ENCODE assay signal across 21 cellular contexts in the genomic region with DNA sequence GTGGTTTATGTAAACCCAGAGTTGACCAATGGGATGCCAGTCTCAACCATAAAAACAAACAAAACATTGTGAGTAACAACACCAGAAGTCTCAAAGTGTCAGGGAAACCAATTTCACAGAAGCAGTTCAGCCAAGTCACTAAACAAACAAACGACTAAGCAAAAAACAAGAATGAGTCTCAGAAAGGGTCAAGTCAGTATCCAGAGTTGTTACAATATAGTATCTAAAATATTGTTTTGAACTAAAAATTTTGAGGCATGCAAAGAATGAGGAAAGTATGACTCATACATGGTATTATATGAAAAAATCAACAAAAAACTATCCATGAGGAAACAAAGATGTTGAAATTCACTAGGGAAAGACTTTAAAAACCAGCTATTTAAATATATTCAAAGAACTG.
DNase-seq lines count a peak whose midpoint lies in the region; ATAC-seq, FAIRE-seq and TF ChIP-seq lines count a peak whose summit lies in the region.
"Had no signal": no experiment of that assay in that cellular context is flagged by ENCODE, and none has a peak within 500 bp of the region (broad histone marks: within the 10 kb centered on the region; RNA-seq: fewer than 3 reads in every experiment).

No MANE protein-coding gene starts in this region.

- DNase-seq in BJ (ENCODE audit: low read depth) (peak; percentile 48), PC-3 (peak; percentile 1), H1 (ENCODE audit: low read depth in 1 of 2, low spot score in 2 of 2) (no peak), mesenchymal stem cell (peak; percentile 43), NCI-H146 treated with DMSO at 0.1 percent for 48 hours (lab: John Stamatoyannopoulos, UW; ENCODE audit: unreplicated experiment) (no peak), NCI-H187 treated with DMSO at 0.1 percent for 48 hours (lab: John Stamatoyannopoulos, UW) (no peak)
- no peak for DNase-seq in natural killer cell treated with Interleukin-12 subunit alpha and Interleukin-12 subunit beta and Interleukin-15 and Interleukin-18, amount 100 ng/mL, for 72 hours (ENCODE audit: low spot score)
- DNase-seq: activated CD4-positive, alpha-beta memory T cell treated with anti-CD3 and anti-CD28 coated beads for 36 hours; activated naive CD4-positive, alpha-beta T cell treated with anti-CD3 and anti-CD28 coated beads for 36 hours; activated T-cell treated with anti-CD3 and anti-CD28 coated beads, Interleukin-2, amount 50 U/mL, for 1 hour; Calu3; esophagus squamous epithelium; GDM1; stimulated activated CD4-positive, alpha-beta T cell treated with anti-CD3 and anti-CD28 coated beads, Interleukin-4, amount 100 ng/mL, for 24 hours; SW 1271 had no signal

- H3K56ac ChIP-seq in H1 (replicated peaks; ENCODE audit: insufficient read length, low read depth, low read length) = no peak overlapping the region

- H3K9ac ChIP-seq in PC-3 (ENCODE audit: low read length) = no peak overlapping the region
- no peak overlapping the region for H3K9ac ChIP-seq in H1 (replicated peaks in 1 of 4; ENCODE audit: extremely low read depth in 1 of 4, low read depth in 3 of 4, low read length in 3 of 4)
- H3K9ac ChIP-seq in mesenchymal stem cell (ENCODE audit: low read length) = no peak overlapping the region
- H3K9ac ChIP-seq: KMS-11 had no signal

- no peak for ATAC-seq in PC-3
- ATAC-seq in natural killer cell treated with Interleukin-12 subunit alpha and Interleukin-12 subunit beta and Interleukin-15 and Interleukin-18, amount 100 ng/mL, for 72 hours = no peak
- ATAC-seq in GM19452 (IDR thresholded peaks at IDR 0.05; ENCODE audit: unreplicated experiment) = no peak
- ATAC-seq: GM23338 had no signal

- H2BK20ac ChIP-seq in H1 (ENCODE audit: low read length) = no peak overlapping the region

- no peak overlapping the region for H2BK15ac ChIP-seq in H1 (ENCODE audit: low read length)
- no peak overlapping the region for H2BK15ac ChIP-seq in mesenchymal stem cell (ENCODE audit: low read depth, poor library complexity, severe bottlenecking)

- H2BK12ac ChIP-seq in H1 (ENCODE audit: low read depth, low read length) = no peak overlapping the region
- no peak overlapping the region for H2BK12ac ChIP-seq in mesenchymal stem cell (ENCODE audit: low read length in 2 of 2)

- CTCF ChIA-PET in BJ (lab: Yijun Ruan, JAX) = no interaction called here
- CTCF ChIA-PET in PC-3 (lab: Charles Lee) = no interaction called here
- CTCF ChIA-PET in H1 (lab: Charles Lee; ENCODE audit: partially characterized antibody) = no interaction called here

- H3K27me3 ChIP-seq in BJ (ENCODE audit: control insufficient read depth, insufficient read depth, low read length) (no peaks in the 10 kb centered on the region), PC-3 (ENCODE audit: low read length) (no peaks in the 10 kb centered on the region), H1 (replicated peaks in 1 of 4; ENCODE audit: control insufficient read depth in 3 of 4, extremely low read depth in 1 of 4, insufficient read depth in 3 of 4, low read length in 3 of 4) (no peaks in the 10 kb centered on the region), mesenchymal stem cell (ENCODE audit: control insufficient read depth in 1 of 2, insufficient read depth in 1 of 2, low read length in 2 of 2) (no peaks in the 10 kb centered on the region)
- H3K27me3 ChIP-seq: esophagus squamous epithelium, neutrophil had no signal

- no peak overlapping the region for H3K4me3 ChIP-seq in BJ (ENCODE audit: low read depth, low read length)
- no peak overlapping the region for H3K4me3 ChIP-seq in PC-3 (ENCODE audit: low read length)
- no peak overlapping the region for H3K4me3 ChIP-seq in H1 (ENCODE audit: extremely low read depth in 1 of 4, insufficient read depth in 2 of 4, low read depth in 3 of 4, low read length in 4 of 4)
- H3K4me3 ChIP-seq in mesenchymal stem cell (ENCODE audit: insufficient read depth in 1 of 2, low read depth in 1 of 2, low read length in 2 of 2) = no peak overlapping the region
- H3K4me3 ChIP-seq: esophagus squamous epithelium, GM23338 had no signal

- H3K4me1 Mint-ChIP-seq in natural killer cell treated with Interleukin-12 subunit alpha and Interleukin-12 subunit beta and Interleukin-15 and Interleukin-18, amount 100 ng/mL, for 72 hours (ENCODE audit: low read depth in 2 of 2) = no peaks in the 10 kb centered on the region

- BruUV-seq in PC-3 (replicated peaks; lab: Mats Ljungman, UMichigan) = no TSS peak

- TF ChIP-seq CTCF in BJ (IDR thresholded peaks at IDR 0.05; ENCODE audit: insufficient read depth, low read depth, low read length) (no peak), PC-3 (conservative IDR thresholded peaks at IDR 0.05; ENCODE audit: low read depth, low read length) (no peak), H1 (IDR thresholded peaks at IDR 0.05; ENCODE audit: control extremely low read depth in 1 of 3, insufficient read depth in 1 of 3, low read depth in 1 of 3, low read length in 3 of 3) (no peak)

- H3K4me1 ChIP-seq in PC-3 (ENCODE audit: insufficient read depth, low read length) = no peaks in the 10 kb centered on the region
- no peaks in the 10 kb centered on the region for H3K4me1 ChIP-seq in H1 (replicated peaks in 1 of 4; ENCODE audit: control insufficient read depth in 3 of 4, insufficient read depth in 4 of 4, low read length in 3 of 4)
- no peaks in the 10 kb centered on the region for H3K4me1 ChIP-seq in mesenchymal stem cell (ENCODE audit: control insufficient read depth, insufficient read depth, low read depth, low read length)
- H3K4me1 ChIP-seq: esophagus squamous epithelium had no signal

- H3K79me1 ChIP-seq in H1 (ENCODE audit: low read depth, low read length) (no peaks in the 10 kb centered on the region), mesenchymal stem cell (replicated peaks; ENCODE audit: low read length, poor library complexity, severe bottlenecking) (no peaks in the 10 kb centered on the region)

- H3K4me2 ChIP-seq in PC-3 (ENCODE audit: low read length) = no peak overlapping the region
- H3K4me2 ChIP-seq in H1 (ENCODE audit: insufficient read depth in 1 of 2, low read depth in 2 of 2, low read length in 2 of 2) = no peak overlapping the region
- no peak overlapping the region for H3K4me2 ChIP-seq in mesenchymal stem cell (ENCODE audit: low read length, poor library complexity, severe bottlenecking)
- H3K4me2 ChIP-seq: GM23338, KMS-11 had no signal

- H3K27me3 Mint-ChIP-seq in natural killer cell treated with Interleukin-12 subunit alpha and Interleukin-12 subunit beta and Interleukin-15 and Interleukin-18, amount 100 ng/mL, for 72 hours = peaks cover 0 to 13% of the 10 kb centered on the region in 2 donors
- H3K27me3 Mint-ChIP-seq: activated CD4-positive, alpha-beta memory T cell treated with anti-CD3 and anti-CD28 coated beads for 36 hours had no signal

- no peak for FAIRE-seq in H1 (lab: Jason Lieb, UNC)
- FAIRE-seq: GM12892 had no signal

- H3K27ac ChIP-seq in PC-3 (ENCODE audit: low read length) (no peak overlapping the region), H1 (ENCODE audit: low read depth, low read length) (no peak overlapping the region), mesenchymal stem cell (ENCODE audit: low read length, poor library complexity, severe bottlenecking) (no peak overlapping the region)
- H3K27ac ChIP-seq: esophagus squamous epithelium, KMS-11, neutrophil, RWPE1 had no signal

- 88% methylated on average over 1 of the region's 1 CpG; no CpG with 5 or more reads in 1 of the 2 experiments for WGBS in H1 (ENCODE audit: extremely low coverage in 1 of 2, insufficient coverage in 1 of 2, insufficient read length in 1 of 2, insufficient replicate concordance in 2 of 2, low coverage in 1 of 2, low lambda C conversion rate in 2 of 2, missing lambda C conversion rate in 1 of 2), 2 experiments
- WGBS in mesenchymal stem cell = no CpG with 5 or more reads among the region's 1 CpG

- H3K4me3 Mint-ChIP-seq in natural killer cell treated with Interleukin-12 subunit alpha and Interleukin-12 subunit beta and Interleukin-15 and Interleukin-18, amount 100 ng/mL, for 72 hours = no peak overlapping the region
- H3K4me3 Mint-ChIP-seq: activated CD4-positive, alpha-beta memory T cell treated with anti-CD3 and anti-CD28 coated beads for 36 hours; activated naive CD4-positive, alpha-beta T cell treated with anti-CD3 and anti-CD28 coated beads for 36 hours; GM23338 had no signal

- no peaks in the 10 kb centered on the region for H3K36me3 ChIP-seq in BJ (ENCODE audit: control insufficient read depth, insufficient read depth, low read length)
- H3K36me3 ChIP-seq in PC-3 (ENCODE audit: low read depth, low read length) = no peaks in the 10 kb centered on the region
- no peaks in the 10 kb centered on the region for H3K36me3 ChIP-seq in H1 (ENCODE audit: control insufficient read depth in 2 of 4, insufficient read depth in 4 of 4, low read length in 3 of 4)
- H3K36me3 ChIP-seq in mesenchymal stem cell (ENCODE audit: control insufficient read depth in 1 of 2, insufficient read depth in 2 of 2, low read depth in 1 of 2, low read length in 2 of 2) = no peaks in the 10 kb centered on the region
- H3K36me3 ChIP-seq: esophagus squamous epithelium, neutrophil had no signal

- H4K8ac ChIP-seq in H1 (ENCODE audit: extremely low read depth, insufficient read depth, low read length) (no peak overlapping the region), mesenchymal stem cell (ENCODE audit: low read length) (no peak overlapping the region)

- H2AK5ac ChIP-seq in H1 (ENCODE audit: low read depth, low read length) (no peak overlapping the region), mesenchymal stem cell (ENCODE audit: low read length, severe bottlenecking) (no peak overlapping the region)

- H3K23ac ChIP-seq in H1 (ENCODE audit: insufficient read length) = no peak overlapping the region
- H3K23ac ChIP-seq in mesenchymal stem cell (ENCODE audit: low read length in 2 of 2) = no peak overlapping the region

- no peak overlapping the region for H2BK120ac ChIP-seq in H1 (replicated peaks; ENCODE audit: low read depth, low read length)
- no peak overlapping the region for H2BK120ac ChIP-seq in mesenchymal stem cell (ENCODE audit: low read depth, low read length)

- H3K79me2 ChIP-seq in PC-3 (ENCODE audit: low read length) = no peaks in the 10 kb centered on the region
- H3K79me2 ChIP-seq in H1 (ENCODE audit: control insufficient read depth in 1 of 2, insufficient read depth in 2 of 2, low read length in 2 of 2) = no peaks in the 10 kb centered on the region

- POLR2A ChIA-PET in BJ (lab: Charles Lee) = no interaction called here
- POLR2A ChIA-PET in PC-3 (lab: Charles Lee; ENCODE audit: unreplicated experiment) = no interaction called here
- POLR2A ChIA-PET in H1 (lab: Charles Lee; ENCODE audit: partially characterized antibody) = no interaction called here

- no peaks in the 10 kb centered on the region for H3K9me2 ChIP-seq in PC-3 (replicated peaks; ENCODE audit: low read length)

- H3K14ac ChIP-seq in H1 (ENCODE audit: insufficient read length) = no peak overlapping the region
- H3K14ac ChIP-seq in mesenchymal stem cell (ENCODE audit: low read length in 2 of 2) = no peak overlapping the region

- H3K18ac ChIP-seq in H1 (ENCODE audit: extremely low read depth, low read length) (no peak overlapping the region), mesenchymal stem cell (ENCODE audit: low read depth in 1 of 2, low read length in 2 of 2) (no peak overlapping the region)

- H4K91ac ChIP-seq in H1 (replicated peaks; ENCODE audit: insufficient read length, low read length) (no peak overlapping the region), mesenchymal stem cell (ENCODE audit: low read length) (no peak overlapping the region)

- H3K23me2 ChIP-seq in H1 (ENCODE audit: low read depth, low read length) = no peaks in the 10 kb centered on the region

- peaks cover 5% of the 10 kb centered on the region for H3K9me3 Mint-ChIP-seq in natural killer cell treated with Interleukin-12 subunit alpha and Interleukin-12 subunit beta and Interleukin-15 and Interleukin-18, amount 100 ng/mL, for 72 hours

- H3F3A ChIP-seq in PC-3 (ENCODE audit: low read length, unreplicated experiment) = no peaks in the 10 kb centered on the region

- H2AFZ ChIP-seq in PC-3 (ENCODE audit: low read length) (no peak overlapping the region), H1 (ENCODE audit: low read length) (no peak overlapping the region), mesenchymal stem cell (ENCODE audit: low read depth, low read length) (no peak overlapping the region)
- H2AFZ ChIP-seq: GM23338 had no signal

- H2BK5ac ChIP-seq in H1 (ENCODE audit: low read depth, low read length) (no peak overlapping the region), mesenchymal stem cell (ENCODE audit: low read depth, low read length, poor library complexity, severe bottlenecking) (no peak overlapping the region)

- TF ChIP-seq RAD21 in H1 (IDR thresholded peaks at IDR 0.05 in 1 of 2, conservative IDR thresholded peaks at IDR 0.05 in 1 of 2; ENCODE audit: low read depth in 2 of 2, low read length in 2 of 2) = no peak

- no peak overlapping the region for H3K27ac Mint-ChIP-seq in natural killer cell treated with Interleukin-12 subunit alpha and Interleukin-12 subunit beta and Interleukin-15 and Interleukin-18, amount 100 ng/mL, for 72 hours
- H3K27ac Mint-ChIP-seq: activated CD4-positive, alpha-beta memory T cell treated with anti-CD3 and anti-CD28 coated beads for 36 hours; activated naive CD4-positive, alpha-beta T cell treated with anti-CD3 and anti-CD28 coated beads for 36 hours; GM23338 had no signal

- H4K5ac ChIP-seq in H1 (ENCODE audit: insufficient read length, low read depth, low read length) = no peak overlapping the region

- H3K36me3 Mint-ChIP-seq in natural killer cell treated with Interleukin-12 subunit alpha and Interleukin-12 subunit beta and Interleukin-15 and Interleukin-18, amount 100 ng/mL, for 72 hours = no peaks in the 10 kb centered on the region
- H3K36me3 Mint-ChIP-seq: activated CD4-positive, alpha-beta memory T cell treated with anti-CD3 and anti-CD28 coated beads for 36 hours had no signal

- H3K4ac ChIP-seq in H1 (replicated peaks; ENCODE audit: insufficient read length, low read depth, low read length) (no peak overlapping the region), mesenchymal stem cell (ENCODE audit: low read depth in 1 of 2, low read length in 2 of 2) (no peak overlapping the region)

- H4K20me1 ChIP-seq in PC-3 (ENCODE audit: low read length) (no peaks in the 10 kb centered on the region), H1 (replicated peaks in 1 of 2; ENCODE audit: control insufficient read depth in 1 of 2, insufficient read depth in 2 of 2, low read length in 2 of 2) (no peaks in the 10 kb centered on the region)

- intact Hi-C loops in PC-3 (cut with micrococcal nuclease) = no loop called here

- TF ChIP-seq EP300 in H1 (IDR thresholded peaks at IDR 0.05; ENCODE audit: borderline replicate concordance in 1 of 2, low read depth in 2 of 2, low read length in 2 of 2) = no peak

- TF ChIP-seq POLR2A in H1 (IDR thresholded peaks at IDR 0.05; ENCODE audit: control extremely low read depth in 1 of 2, low read depth in 2 of 2, low read length in 2 of 2) = no peak

- H3K9me3 ChIP-seq in PC-3 (ENCODE audit: low read length) (no peaks in the 10 kb centered on the region), H1 (ENCODE audit: insufficient read depth in 2 of 2, low read depth in 1 of 2, low read length in 1 of 2) (no peaks in the 10 kb centered on the region), mesenchymal stem cell (ENCODE audit: control insufficient read depth, low read length) (peaks cover 16% of the 10 kb centered on the region)
- H3K9me3 ChIP-seq: esophagus squamous epithelium, neutrophil had no signal

Comparison
In these comparisons a context has a peak if more than half of its experiments do, and no peak if none do; other contexts are left out.
1. DNase-seq: peak in BJ (single experiment), PC-3 (single experiment) and mesenchymal stem cell (single experiment); none in H1 (0 of 2), NCI-H146 treated with DMSO at 0.1 percent for 48 hours (single experiment), natural killer cell treated with Interleukin-12 subunit alpha and Interleukin-12 subunit beta and Interleukin-15 and Interleukin-18, amount 100 ng/mL, for 72 hours (single experiment) and NCI-H187 treated with DMSO at 0.1 percent for 48 hours (single experiment).